In genomic region chr1:161209790-161210409, GRCh38 we compare ENCODE assay signal across 8 cellular contexts. TPM values are rescaled to one million over a fixed set of nuclear protein-coding genes. Genes with fewer than 3 reads are reported as not detected.
DNase-seq lines count a peak whose midpoint lies in the region; ATAC-seq and TF ChIP-seq lines count a peak whose summit lies in the region.

No MANE protein-coding gene starts in this region.

- H3K4me3 ChIP-seq in right cardiac atrium (ENCODE audit: low read length), result no peak overlapping the region
- no peak overlapping the region for H3K4me3 ChIP-seq in sigmoid colon

- H3K36me3 Mint-ChIP-seq in T-helper 2 cell treated with Interferon-gamma antibody and Interleukin-4, amounts not matched to agents 5 μg/mL and 100 μg/mL, for 36 hours (ENCODE audit: low read depth), result peaks cover 69% of the 10 kb centered on the region

- TF ChIP-seq POLR2A in sigmoid colon (IDR thresholded peaks at IDR 0.05), result no peak

- H3K4me1 Mint-ChIP-seq in T-helper 2 cell treated with Interferon-gamma antibody and Interleukin-4, amounts not matched to agents 5 μg/mL and 100 μg/mL, for 36 hours (ENCODE audit: low read depth), result peaks cover 22% of the 10 kb centered on the region

- TF ChIP-seq CTCF in sigmoid colon (IDR thresholded peaks at IDR 0.05), result peak; percentile 72 to 94 (median 87)

- H3K4me1 ChIP-seq in right cardiac atrium (ENCODE audit: control insufficient read depth, insufficient read depth, low read length) (peaks cover 6% of the 10 kb centered on the region), sigmoid colon (peaks cover 0 to 36% (median 21%) of the 10 kb centered on the region in 4 donors)

- peak overlapping the region; percentile 15 for H3K27ac Mint-ChIP-seq in T-helper 2 cell treated with Interferon-gamma antibody and Interleukin-4, amounts not matched to agents 5 μg/mL and 100 μg/mL, for 36 hours

- TF ChIP-seq EP300 in sigmoid colon (IDR thresholded peaks at IDR 0.05), result no peak

- ATAC-seq in GM21825 (IDR thresholded peaks at IDR 0.05; ENCODE audit: unreplicated experiment), result peak; percentile 77
- peak; percentile 51 to 54 for ATAC-seq in right cardiac atrium
- no peak for ATAC-seq in GM19395 (IDR thresholded peaks at IDR 0.05; ENCODE audit: unreplicated experiment)

- H3K9me3 Mint-ChIP-seq in T-helper 2 cell treated with Interferon-gamma antibody and Interleukin-4, amounts not matched to agents 5 μg/mL and 100 μg/mL, for 36 hours, result no peaks in the 10 kb centered on the region

- H3K4me3 Mint-ChIP-seq in T-helper 2 cell treated with Interferon-gamma antibody and Interleukin-4, amounts not matched to agents 5 μg/mL and 100 μg/mL, for 36 hours, result no peak overlapping the region

- DNase-seq in CD1c-positive myeloid dendritic cell (ENCODE audit: extremely low spot score) (peak; percentile 85), NCI-H1694 (lab: John Stamatoyannopoulos, UW) (peak; percentile 62), amniotic stem cell (lab: John Stamatoyannopoulos, UW) (peak; percentile 71), right cardiac atrium (peak; percentile 83 to 90 (median 83)), sigmoid colon (peak; percentile 89)
- peak; percentile 61 for DNase-seq in T-helper 2 cell treated with Interferon-gamma antibody and Interleukin-4, amounts not matched to agents 5 μg/mL and 100 μg/mL, for 36 hours (ENCODE audit: low spot score)

- 33% methylated on average over 11 of the region's 11 CpGs for WGBS in right cardiac atrium
- 40 to 45% methylated on average over 11 of the region's 11 CpGs for WGBS in sigmoid colon, 2 donors

- intact Hi-C loops in right cardiac atrium (cut with DNase I), result no loop called here
- intact Hi-C loops in sigmoid colon (cut with DNase I), result loop anchor here (2.0 to 5.0 kb wide), 2 partner anchors 17 to 82 kb away; partner anchors contain the start of gene TOMM40L

- no peaks in the 10 kb centered on the region for H3K27me3 Mint-ChIP-seq in T-helper 2 cell treated with Interferon-gamma antibody and Interleukin-4, amounts not matched to agents 5 μg/mL and 100 μg/mL, for 36 hours (ENCODE audit: low read depth)

- H3K27me3 ChIP-seq in right cardiac atrium (ENCODE audit: control insufficient read depth, insufficient read depth) (no peaks in the 10 kb centered on the region), sigmoid colon (no peaks in the 10 kb centered on the region)

- no peak overlapping the region for H3K27ac ChIP-seq in right cardiac atrium (ENCODE audit: low read length)
- peak overlapping the region; percentile 46 to 96 (median 74) for H3K27ac ChIP-seq in sigmoid colon

- H3K36me3 ChIP-seq in sigmoid colon, result peaks cover 34 to 96% (median 67%) of the 10 kb centered on the region in 4 donors

- H3K9me3 ChIP-seq in right cardiac atrium (ENCODE audit: control insufficient read depth, low read length) (no peaks in the 10 kb centered on the region), sigmoid colon (no peaks in the 10 kb centered on the region)

RNA-seq across cellular contexts. Expression of gene FCER1G, which starts 5.2 kb away (rescaled TPM):
- total RNA-seq in right cardiac atrium (10 to 100 TPM; 23.3 to 44.3 (median 32.9) TPM), sigmoid colon (10 to 100 TPM; 14.4 to 86.4 (median 56.9) TPM)
- polyA plus RNA-seq in right cardiac atrium (33.4 TPM), sigmoid colon (100 to 1,000 TPM in 1 of 3 donors, 10 to 100 TPM in 2; 77.7 to 243 (median 80.5) TPM)

RNA-seq across cellular contexts. Expression of gene NDUFS2, which starts 7.7 kb away (rescaled TPM):
- total RNA-seq in right cardiac atrium (100 to 1,000 TPM; 162 to 229 (median 177) TPM), sigmoid colon (100 to 1,000 TPM in 1 of 4 donors, 10 to 100 TPM in 3; 79.6 to 113 (median 92.6) TPM)
- polyA plus RNA-seq in right cardiac atrium (219 TPM), sigmoid colon (100 to 1,000 TPM; 113 to 194 (median 123) TPM)

RNA-seq across cellular contexts. Expression of gene ADAMTS4, which starts 11.0 kb away (rescaled TPM):
- total RNA-seq in right cardiac atrium, result 100 to 1,000 TPM in 1 of 4 donors, 10 to 100 TPM in 2, 1 to 10 TPM in 1; 6.9 to 111 (median 17.2) TPM
- polyA plus RNA-seq in right cardiac atrium, result 24.4 TPM
- total RNA-seq in sigmoid colon, result 10 to 100 TPM in 2 of 4 donors, 1 to 10 TPM in 2; 6.4 to 78.2 (median 10.8) TPM
- polyA plus RNA-seq in sigmoid colon, result 1 to 10 TPM in 1 of 3 donors, under 1 TPM in 2; 0.23 to 4.5 (median 0.60) TPM

RNA-seq across cellular contexts. Expression of gene APOA2, which starts 13.5 kb away (rescaled TPM):
- total RNA-seq in right cardiac atrium (not detected), sigmoid colon (not detected)
- polyA plus RNA-seq in right cardiac atrium (0.34 TPM), sigmoid colon (under 1 TPM in 1 of 3 donors, not detected in 2; 0.26 TPM)

RNA-seq across cellular contexts. Expression of gene TOMM40L, which starts 16.0 kb away (rescaled TPM):
- total RNA-seq in right cardiac atrium (10 to 100 TPM; 27.7 to 42.9 (median 32.1) TPM), sigmoid colon (10 to 100 TPM; 12.6 to 20.2 (median 14.8) TPM)
- polyA plus RNA-seq in right cardiac atrium (31.9 TPM), sigmoid colon (10 to 100 TPM; 15.0 to 23.1 (median 18.5) TPM)
